ENCODE assay signal across 12 cellular contexts in genomic region chr6:11876934-11877433, GRCh38.
DNase-seq lines count a peak whose midpoint lies in the region; ATAC-seq and TF ChIP-seq lines count a peak whose summit lies in the region.
"Had no signal": no experiment of that assay in that cellular context is flagged by ENCODE, and none has a peak within 500 bp of the region (broad histone marks: within the 10 kb centered on the region; RNA-seq: fewer than 3 reads in every experiment).

No MANE protein-coding gene starts in this region.

- H3K36me3 Mint-ChIP-seq in CD14-positive monocyte, result no peaks in the 10 kb centered on the region

- no peak overlapping the region for H3K27ac Mint-ChIP-seq in CD14-positive monocyte
- H3K27ac Mint-ChIP-seq: HFFc6; T-helper 2 cell treated with Interferon-gamma antibody and Interleukin-4, amounts not matched to agents 5 μg/mL and 100 μg/mL, for 36 hours had no signal

- peak; percentile 93 for DNase-seq in GM12865 (ENCODE audit: low read depth)
- no peak for DNase-seq in gastrocnemius medialis
- DNase-seq in CD14-positive monocyte (ENCODE audit: low spot score), result no peak
- no peak for DNase-seq in activated CD4-positive, alpha-beta T cell treated with anti-CD3 and anti-CD28 coated beads for 48 hours
- no peak for DNase-seq in LoVo (ENCODE audit: low spot score)
- DNase-seq: activated CD8-positive, alpha-beta memory T cell treated with anti-CD3 and anti-CD28 coated beads, Interleukin-2, amount 50 U/mL, for 4 hours; HFFc6 had no signal

- no peaks in the 10 kb centered on the region for H3K4me1 ChIP-seq in gastrocnemius medialis

- in situ Hi-C loops in gastrocnemius medialis (cut with MboI; ENCODE audit: low sequenced_read_pairs in 4 of 4), result no loop called here

- H3K9me3 Mint-ChIP-seq in CD14-positive monocyte, result peaks cover 6 to 19% (median 10%) of the 10 kb centered on the region in 7 donors

- ATAC-seq in GM19397 (IDR thresholded peaks at IDR 0.05; ENCODE audit: unreplicated experiment), result peak; percentile 61
- peak; percentile 84 for ATAC-seq in HG02798 (IDR thresholded peaks at IDR 0.05; ENCODE audit: poor library complexity, unreplicated experiment)
- ATAC-seq in HG03575 (IDR thresholded peaks at IDR 0.05; ENCODE audit: extremely low read depth, insufficient number of reproducible peaks, low FRiP score, unreplicated experiment), result peak; percentile 42
- ATAC-seq in gastrocnemius medialis, result no peak

- no peaks in the 10 kb centered on the region for H3K4me1 Mint-ChIP-seq in CD14-positive monocyte

- H3K27me3 ChIP-seq in gastrocnemius medialis, result no peaks in the 10 kb centered on the region

- H3K4me3 ChIP-seq in GM12865 (ENCODE audit: low read depth, low read length) (peak overlapping the region; percentile 23), gastrocnemius medialis (no peak overlapping the region)
- H3K4me3 ChIP-seq: skin epidermis had no signal

- no peaks in the 10 kb centered on the region for H3K36me3 ChIP-seq in gastrocnemius medialis

- no peaks in the 10 kb centered on the region for H3K9me3 ChIP-seq in gastrocnemius medialis

- peaks cover 0 to 2% (median 2%) of the 10 kb centered on the region in 3 donors for H3K27me3 Mint-ChIP-seq in CD14-positive monocyte (ENCODE audit: low read depth in 3 of 3)

- no peak for TF ChIP-seq POLR2A in gastrocnemius medialis (IDR thresholded peaks at IDR 0.05)

- intact Hi-C loops in gastrocnemius medialis (cut with DNase I; ENCODE audit: low total_unique reads), result no loop called here
- intact Hi-C loops in CD14-positive monocyte (cut with micrococcal nuclease), result no loop called here

- H3K4me3 Mint-ChIP-seq in CD14-positive monocyte, result no peak overlapping the region
- H3K4me3 Mint-ChIP-seq: HFFc6; T-helper 2 cell treated with Interferon-gamma antibody and Interleukin-4, amounts not matched to agents 5 μg/mL and 100 μg/mL, for 36 hours had no signal

- no peak for TF ChIP-seq CTCF in GM12865 (IDR thresholded peaks at IDR 0.05; ENCODE audit: insufficient read depth, low read depth, low read length, missing control alignments)
- TF ChIP-seq CTCF in gastrocnemius medialis (IDR thresholded peaks at IDR 0.05 in 4 of 5, conservative IDR thresholded peaks at IDR 0.05 in 1 of 5), result no peak
- no peak for TF ChIP-seq CTCF in CD14-positive monocyte (IDR thresholded peaks at IDR 0.05)

- no peak overlapping the region for H3K27ac ChIP-seq in gastrocnemius medialis
- H3K27ac ChIP-seq: skin epidermis had no signal

Comparison
In these comparisons a context has a peak if more than half of its experiments do, and no peak if none do; other contexts are left out.
1. ATAC-seq: peak in GM19397 (single experiment), HG02798 (single experiment) and HG03575 (single experiment); none in gastrocnemius medialis (0 of 2).